ENCODE assay signal across 1 cellular context in the genomic region with DNA sequence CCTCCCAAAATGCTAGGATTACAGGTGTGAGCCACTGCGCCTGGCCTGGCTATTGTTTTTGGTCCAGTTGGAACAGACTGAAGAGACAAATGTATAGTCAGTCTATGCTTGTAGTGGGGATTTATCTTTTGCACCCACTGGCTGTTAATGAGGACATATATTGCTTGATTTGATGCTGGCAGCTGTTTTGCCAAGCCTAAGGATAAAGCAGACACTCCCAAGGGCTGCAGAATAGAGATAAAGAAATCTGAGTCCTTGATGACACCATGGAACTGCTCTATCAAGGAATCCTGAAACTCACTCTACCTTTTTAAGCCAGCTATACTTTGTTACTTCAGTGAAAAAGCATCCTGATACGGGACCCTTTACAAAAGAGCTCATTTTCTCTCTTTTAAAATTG.
TF ChIP-seq lines count a peak whose summit lies in the region.

No MANE protein-coding gene starts in this region.

TF ChIP-seq in HCT116, 20 proteins besides CTCF, POLR2A, EP300 and RAD21 (continued from another document):
- TF ChIP-seq, protein P1, sequence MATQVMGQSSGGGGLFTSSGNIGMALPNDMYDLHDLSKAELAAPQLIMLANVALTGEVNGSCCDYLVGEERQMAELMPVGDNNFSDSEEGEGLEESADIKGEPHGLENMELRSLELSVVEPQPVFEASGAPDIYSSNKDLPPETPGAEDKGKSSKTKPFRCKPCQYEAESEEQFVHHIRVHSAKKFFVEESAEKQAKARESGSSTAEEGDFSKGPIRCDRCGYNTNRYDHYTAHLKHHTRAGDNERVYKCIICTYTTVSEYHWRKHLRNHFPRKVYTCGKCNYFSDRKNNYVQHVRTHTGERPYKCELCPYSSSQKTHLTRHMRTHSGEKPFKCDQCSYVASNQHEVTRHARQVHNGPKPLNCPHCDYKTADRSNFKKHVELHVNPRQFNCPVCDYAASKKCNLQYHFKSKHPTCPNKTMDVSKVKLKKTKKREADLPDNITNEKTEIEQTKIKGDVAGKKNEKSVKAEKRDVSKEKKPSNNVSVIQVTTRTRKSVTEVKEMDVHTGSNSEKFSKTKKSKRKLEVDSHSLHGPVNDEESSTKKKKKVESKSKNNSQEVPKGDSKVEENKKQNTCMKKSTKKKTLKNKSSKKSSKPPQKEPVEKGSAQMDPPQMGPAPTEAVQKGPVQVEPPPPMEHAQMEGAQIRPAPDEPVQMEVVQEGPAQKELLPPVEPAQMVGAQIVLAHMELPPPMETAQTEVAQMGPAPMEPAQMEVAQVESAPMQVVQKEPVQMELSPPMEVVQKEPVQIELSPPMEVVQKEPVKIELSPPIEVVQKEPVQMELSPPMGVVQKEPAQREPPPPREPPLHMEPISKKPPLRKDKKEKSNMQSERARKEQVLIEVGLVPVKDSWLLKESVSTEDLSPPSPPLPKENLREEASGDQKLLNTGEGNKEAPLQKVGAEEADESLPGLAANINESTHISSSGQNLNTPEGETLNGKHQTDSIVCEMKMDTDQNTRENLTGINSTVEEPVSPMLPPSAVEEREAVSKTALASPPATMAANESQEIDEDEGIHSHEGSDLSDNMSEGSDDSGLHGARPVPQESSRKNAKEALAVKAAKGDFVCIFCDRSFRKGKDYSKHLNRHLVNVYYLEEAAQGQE (IDR thresholded peaks at IDR 0.05; ENCODE audit: low read depth), result no peak
- TF ChIP-seq SRF (IDR thresholded peaks at IDR 0.05; ENCODE audit: low read depth) (no peak), JUND (IDR thresholded peaks at IDR 0.05) (no peak), SP1 (IDR thresholded peaks at IDR 0.05; ENCODE audit: low read depth) (no peak), EZH2phosphoT487 (IDR thresholded peaks at IDR 0.05; ENCODE audit: borderline replicate concordance) (no peak), TCF7L2 (IDR thresholded peaks at IDR 0.05; ENCODE audit: borderline replicate concordance, extremely low read depth, insufficient read depth, insufficient read length) (no peak), CEBPB (IDR thresholded peaks at IDR 0.05; ENCODE audit: low read depth) (no peak), POLR2AphosphoS5 (IDR thresholded peaks at IDR 0.05; ENCODE audit: low read depth, low read length) (no peak), EGR1 (IDR thresholded peaks at IDR 0.05; ENCODE audit: low read depth) (no peak), ZNF274 (IDR thresholded peaks at IDR 0.05; ENCODE audit: low read depth, low read length) (no peak), EZH2 (IDR thresholded peaks at IDR 0.05) (no peak), SIN3A (IDR thresholded peaks at IDR 0.05; ENCODE audit: low read depth) (no peak), FOSL1 (IDR thresholded peaks at IDR 0.05; ENCODE audit: low read depth) (no peak)
- TF ChIP-seq, protein P2, sequence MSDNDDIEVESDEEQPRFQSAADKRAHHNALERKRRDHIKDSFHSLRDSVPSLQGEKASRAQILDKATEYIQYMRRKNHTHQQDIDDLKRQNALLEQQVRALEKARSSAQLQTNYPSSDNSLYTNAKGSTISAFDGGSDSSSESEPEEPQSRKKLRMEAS (IDR thresholded peaks at IDR 0.05), result no peak
- TF ChIP-seq, protein P3, sequence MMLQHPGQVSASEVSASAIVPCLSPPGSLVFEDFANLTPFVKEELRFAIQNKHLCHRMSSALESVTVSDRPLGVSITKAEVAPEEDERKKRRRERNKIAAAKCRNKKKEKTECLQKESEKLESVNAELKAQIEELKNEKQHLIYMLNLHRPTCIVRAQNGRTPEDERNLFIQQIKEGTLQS (IDR thresholded peaks at IDR 0.05), result no peak
